Comparison of ENCODE assay signal across 8 cellular contexts in genomic region chr20:50788045-50788867, GRCh38. TPM values are rescaled to one million over a fixed set of nuclear protein-coding genes. Genes with fewer than 3 reads are reported as not detected.
A peak's percentile ranks its signal among the peaks of the same experiment; 100 is the strongest.
DNase-seq lines count a peak whose midpoint lies in the region; ATAC-seq and TF ChIP-seq lines count a peak whose summit lies in the region.

No MANE protein-coding gene starts in this region.

- H3K4me2 ChIP-seq in mammary epithelial cell (ENCODE audit: insufficient read depth, low read depth, low read length) = no peak overlapping the region

- H3K9me3 Mint-ChIP-seq in osteocyte (ENCODE audit: unreplicated experiment) = no peaks in the 10 kb centered on the region

- CTCF ChIA-PET in mammary epithelial cell (lab: Charles Lee; ENCODE audit: low non-redundant PET) = interaction anchor here (0.5 to 1.4 kb wide), 7 partner anchors 39 to 165 kb away, joined by 5 to 26 read pairs (median 9); no protein-coding TSS in a partner anchor

- intact Hi-C loops in mammary epithelial cell (cut with micrococcal nuclease) = loop anchor here (1.0 to 5.0 kb wide), 8 partner anchors 26 to 602 kb away; no protein-coding TSS in a partner anchor

- H3K27ac Mint-ChIP-seq in osteocyte (ENCODE audit: unreplicated experiment) = no peak overlapping the region

- H2AFZ ChIP-seq in mammary epithelial cell (ENCODE audit: low read depth, low read length) = peak overlapping the region; percentile 41

- H3K4me3 Mint-ChIP-seq in osteocyte (ENCODE audit: unreplicated experiment) = no peak overlapping the region

- no peak overlapping the region for H3K27ac ChIP-seq in mammary epithelial cell (ENCODE audit: insufficient read depth, low read depth, low read length)

- H3K9ac ChIP-seq in mammary epithelial cell (ENCODE audit: insufficient read depth, low read length) = no peak overlapping the region

- peaks cover 12% of the 10 kb centered on the region for H3K4me1 Mint-ChIP-seq in osteocyte (ENCODE audit: unreplicated experiment)

- in situ Hi-C loops in mammary epithelial cell (cut with MboI; ENCODE audit: low sequenced_read_pairs in 2 of 2) = no loop called here

- no peaks in the 10 kb centered on the region for H3K27me3 Mint-ChIP-seq in osteocyte (ENCODE audit: unreplicated experiment)

- H3K4me1 ChIP-seq in mammary epithelial cell (ENCODE audit: insufficient read depth, low read length) = peaks cover 14% of the 10 kb centered on the region

- dilution Hi-C loops in mammary epithelial cell (cut with HindIII; ENCODE audit: low sequenced_read_pairs) = loop anchor here (10.0 to 25.0 kb wide), 2 partner anchors 123 to 524 kb away; no protein-coding TSS in a partner anchor

- H3K9me3 ChIP-seq in mammary epithelial cell (replicated peaks; ENCODE audit: insufficient read depth, low read length) = no peaks in the 10 kb centered on the region

- no TSS peak for BruUV-seq in mammary epithelial cell (replicated peaks; lab: Mats Ljungman, UMichigan)

- H3K79me2 ChIP-seq in mammary epithelial cell (ENCODE audit: insufficient read depth, low read length) = no peaks in the 10 kb centered on the region

- no peak overlapping the region for H3K4me3 ChIP-seq in mammary epithelial cell (replicated peaks in 1 of 3; ENCODE audit: insufficient read depth in 1 of 3, low read depth in 2 of 3, low read length in 3 of 3)

- ATAC-seq in HG03565 (IDR thresholded peaks at IDR 0.05; ENCODE audit: unreplicated experiment) (no peak), GM18867 (IDR thresholded peaks at IDR 0.05; ENCODE audit: unreplicated experiment) (no peak)

- DNase-seq in DMS 273 treated with DMSO at 0.1 percent for 48 hours (lab: John Stamatoyannopoulos, UW) (peak; percentile 8), NCI-H1694 (lab: John Stamatoyannopoulos, UW) (peak; percentile 54), mammary epithelial cell (peak; percentile 62), osteocyte (ENCODE audit: extremely low spot score, unreplicated experiment) (no peak), T1000 (lab: John Stamatoyannopoulos, UW) (no peak), NCI-H1105 treated with DMSO at 0.1 percent for 48 hours (lab: John Stamatoyannopoulos, UW) (no peak)

- 39% methylated on average over 15 of the region's 17 CpGs for WGBS in mammary epithelial cell (ENCODE audit: low coverage, missing lambda C conversion rate)

- H4K20me1 ChIP-seq in mammary epithelial cell (ENCODE audit: insufficient read depth, low read length) = no peaks in the 10 kb centered on the region

- H3K36me3 Mint-ChIP-seq in osteocyte (ENCODE audit: unreplicated experiment) = no peaks in the 10 kb centered on the region

- H3K27me3 ChIP-seq in mammary epithelial cell (ENCODE audit: insufficient read depth, low read length) = no peaks in the 10 kb centered on the region

- no peaks in the 10 kb centered on the region for H3K36me3 ChIP-seq in mammary epithelial cell (ENCODE audit: insufficient read depth, low read length)

- TF ChIP-seq CTCF in mammary epithelial cell (conservative IDR thresholded peaks at IDR 0.05 in 1 of 2, IDR thresholded peaks at IDR 0.05 in 1 of 2; ENCODE audit: extremely low read depth in 1 of 2, insufficient read depth in 1 of 2, low read depth in 1 of 2, low read length in 2 of 2) (peak; percentile 80 to 81), osteocyte (IDR thresholded peaks at IDR 0.05) (peak; percentile 33)

RNA-seq across cellular contexts. Expression of gene BCAS4, which starts 6.6 kb away (rescaled TPM):
- total RNA-seq in mammary epithelial cell (10 to 100 TPM; 15.0 to 16.4 TPM), osteocyte (3.5 and 4.2 TPM in 2 replicates)
- 21.4 TPM for polyA plus RNA-seq in mammary epithelial cell
- polyA minus RNA-seq in mammary epithelial cell = 2.7 TPM

RNA-seq across cellular contexts. Expression of gene PARD6B, which starts 56.9 kb away (rescaled TPM):
- total RNA-seq in mammary epithelial cell (1 to 10 TPM; 5.6 to 7.7 TPM), osteocyte (0.97 and 1.1 TPM in 2 replicates)
- polyA plus RNA-seq in mammary epithelial cell = 1.5 TPM
- polyA minus RNA-seq in mammary epithelial cell = 4.8 TPM

Comparison
In these comparisons a context has a peak if more than half of its experiments do, and no peak if none do; other contexts are left out.
1. DNase-seq: peak in DMS 273 treated with DMSO at 0.1 percent for 48 hours (single experiment), NCI-H1694 (single experiment) and mammary epithelial cell (single experiment); none in osteocyte (single experiment), T1000 (single experiment) and NCI-H1105 treated with DMSO at 0.1 percent for 48 hours (single experiment).